In the genomic region with DNA sequence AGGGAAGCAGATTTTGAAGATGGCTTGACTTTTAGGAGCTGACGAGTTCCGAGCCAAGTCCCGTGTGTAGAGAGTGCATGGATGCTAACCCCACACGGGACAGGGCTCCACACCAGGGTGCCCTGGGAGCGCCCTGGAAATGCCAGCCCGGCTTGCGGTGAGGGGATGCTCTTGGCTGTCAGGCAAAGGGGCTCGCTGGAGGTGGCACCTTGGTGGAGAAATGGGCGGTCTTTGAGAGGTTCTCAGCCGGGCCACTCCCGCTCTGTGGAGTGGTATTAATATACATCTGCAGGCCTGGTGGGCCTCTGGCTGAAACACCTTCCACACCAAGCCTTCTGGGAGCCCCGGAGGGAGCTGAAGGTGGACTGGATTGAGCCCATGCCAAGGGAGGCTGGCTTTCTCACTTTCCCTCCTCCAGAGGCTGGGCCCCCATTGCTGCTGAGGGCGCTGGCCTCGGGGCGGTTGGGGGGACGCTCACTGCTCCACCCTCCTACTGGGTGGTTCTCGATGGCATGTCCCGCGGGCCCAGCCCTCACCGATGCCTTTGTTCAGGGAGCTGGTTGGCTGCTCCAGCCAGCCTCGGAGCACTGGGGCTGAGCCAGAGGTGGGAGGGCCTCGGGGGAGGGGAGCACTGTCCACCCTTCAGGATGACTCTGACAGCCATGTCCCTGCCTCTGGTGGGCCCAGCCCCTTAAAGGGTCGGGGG, we compare ENCODE assay signal across 1 cellular context.
TF ChIP-seq lines count a peak whose summit lies in the region.

No MANE protein-coding gene starts in this region.

TF ChIP-seq in H1, 55 proteins besides CTCF, POLR2A, EP300 and RAD21:
- TF ChIP-seq SP1 (IDR thresholded peaks at IDR 0.05; ENCODE audit: low read depth, low read length), result no peak
- no peak for TF ChIP-seq EZH2 (IDR thresholded peaks at IDR 0.05; ENCODE audit: low read depth, low read length, severe bottlenecking)
- no peak for TF ChIP-seq JUN (IDR thresholded peaks at IDR 0.05; ENCODE audit: low read depth, low read length)
- no peak for TF ChIP-seq TBP (IDR thresholded peaks at IDR 0.05; ENCODE audit: low read depth, low read length)
- TF ChIP-seq E2F6 (IDR thresholded peaks at IDR 0.05), result no peak
- no peak for TF ChIP-seq SAP30 (IDR thresholded peaks at IDR 0.05; ENCODE audit: insufficient read depth, insufficient replicate concordance, low read length)
- TF ChIP-seq ASH2L (IDR thresholded peaks at IDR 0.05; ENCODE audit: low read length), result no peak
- no peak for TF ChIP-seq ZNF274 (IDR thresholded peaks at IDR 0.05; ENCODE audit: borderline replicate concordance, extremely low read depth, low read length)
- no peak for TF ChIP-seq NANOG (IDR thresholded peaks at IDR 0.05; ENCODE audit: insufficient read depth, low read depth, low read length, poor library complexity, severe bottlenecking)
- no peak for TF ChIP-seq GTF2F1 (IDR thresholded peaks at IDR 0.05; ENCODE audit: borderline replicate concordance, low read depth, low read length)
- no peak for TF ChIP-seq YY1 (IDR thresholded peaks at IDR 0.05; ENCODE audit: low read depth, low read length)
- TF ChIP-seq, protein P1, sequence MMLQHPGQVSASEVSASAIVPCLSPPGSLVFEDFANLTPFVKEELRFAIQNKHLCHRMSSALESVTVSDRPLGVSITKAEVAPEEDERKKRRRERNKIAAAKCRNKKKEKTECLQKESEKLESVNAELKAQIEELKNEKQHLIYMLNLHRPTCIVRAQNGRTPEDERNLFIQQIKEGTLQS (IDR thresholded peaks at IDR 0.05; ENCODE audit: insufficient read depth, low read depth, low read length), result no peak
